9 cellular contexts compared by ENCODE assay signal in the genomic region with DNA sequence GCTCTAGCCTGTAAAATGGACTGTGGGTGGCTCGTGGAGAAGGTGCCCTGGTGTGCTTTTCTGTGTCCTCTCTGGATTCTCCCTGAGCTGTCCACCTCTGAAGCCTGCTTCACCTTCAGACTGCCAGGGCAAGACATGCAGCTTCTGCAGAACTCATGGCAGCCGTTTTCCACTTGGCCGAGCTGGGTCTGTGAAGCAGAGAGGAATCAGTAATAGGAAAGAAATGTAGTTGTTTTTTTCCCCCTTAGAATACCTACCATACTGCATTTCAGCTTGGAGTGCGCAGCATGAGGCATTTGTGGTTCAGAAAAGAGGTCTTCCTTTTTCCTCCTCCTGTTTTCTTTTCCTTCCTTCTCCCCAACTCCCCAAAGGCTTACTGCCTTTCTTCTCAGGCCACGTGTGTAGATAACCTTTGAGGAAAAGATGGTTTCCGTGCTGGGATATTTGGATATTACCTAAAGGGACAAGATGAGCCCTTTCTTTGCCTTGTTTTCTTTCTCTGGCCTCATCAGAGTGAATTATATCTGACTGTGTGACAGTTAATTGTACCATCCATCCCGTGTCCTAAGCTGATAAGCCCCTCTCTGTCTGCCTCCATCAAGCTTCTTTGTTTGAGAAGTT. TPM values are rescaled to one million over a fixed set of nuclear protein-coding genes. Genes with fewer than 3 reads are reported as not detected.
DNase-seq lines count a peak whose midpoint lies in the region; ATAC-seq and TF ChIP-seq lines count a peak whose summit lies in the region.
"Had no signal": no experiment of that assay in that cellular context is flagged by ENCODE, and none has a peak within 500 bp of the region (broad histone marks: within the 10 kb centered on the region; RNA-seq: fewer than 3 reads in every experiment).

No MANE protein-coding gene starts in this region.

- DNase-seq in activated naive CD8-positive, alpha-beta T cell treated with anti-CD3 and anti-CD28 coated beads, Interleukin-2, amount 50 U/mL, for 24 hours = no peak
- DNase-seq in mesendoderm (no peak), mucosa of gallbladder (ENCODE audit: low spot score) (no peak), DMS79 (lab: John Stamatoyannopoulos, UW) (no peak)
- DNase-seq in stimulated activated CD4-positive, alpha-beta T cell treated with anti-CD3 and anti-CD28 coated beads, Interleukin-15, amount 100 ng/mL, for 24 hours = no peak
- DNase-seq: stimulated activated CD4-positive, alpha-beta T cell treated with anti-CD3 and anti-CD28 coated beads, Interleukin-2, amount 100 ng/mL, for 24 hours had no signal

- peaks cover 25% of the 10 kb centered on the region for H3K4me1 ChIP-seq in mesendoderm (ENCODE audit: control insufficient read depth, low read depth, low read length)

- H3K4me3 Mint-ChIP-seq in activated naive CD8-positive, alpha-beta T cell treated with anti-CD3 and anti-CD28 coated beads, Interleukin-2, amount 50 U/mL, for 24 hours = peak overlapping the region; percentile 59

- H3K27ac ChIP-seq in 22Rv1 (peak overlapping the region; percentile 90), mesendoderm (ENCODE audit: low read depth, low read length) (no peak overlapping the region)

- H3K4me2 ChIP-seq in mesendoderm (ENCODE audit: low read length) = no peak overlapping the region

- H2BK15ac ChIP-seq in mesendoderm (replicated peaks; ENCODE audit: low read depth) = no peak overlapping the region

- no peak overlapping the region for H2BK120ac ChIP-seq in mesendoderm (ENCODE audit: low read depth, low read length)

- H3K79me1 ChIP-seq in mesendoderm (ENCODE audit: low read length) = peaks cover 14% of the 10 kb centered on the region

- H4K5ac ChIP-seq in mesendoderm (ENCODE audit: low read length) = no peak overlapping the region

- no peak overlapping the region for H2AK5ac ChIP-seq in mesendoderm (ENCODE audit: low read length)

- TF ChIP-seq CTCF in 22Rv1 (IDR thresholded peaks at IDR 0.05) = no peak

- peak overlapping the region; percentile 37 for H3K9ac ChIP-seq in mesendoderm (ENCODE audit: low read length)

- no peaks in the 10 kb centered on the region for H3K27me3 ChIP-seq in mesendoderm (ENCODE audit: insufficient read depth, low read length, poor library complexity)

- H3K23ac ChIP-seq in mesendoderm (ENCODE audit: low read length) = no peak overlapping the region

- peak overlapping the region; percentile 44 for H3K18ac ChIP-seq in mesendoderm (ENCODE audit: low read length)

- H3K4me3 ChIP-seq in mesendoderm (ENCODE audit: low read length) = no peak overlapping the region

- H3K36me3 Mint-ChIP-seq in activated naive CD8-positive, alpha-beta T cell treated with anti-CD3 and anti-CD28 coated beads, Interleukin-2, amount 50 U/mL, for 24 hours (ENCODE audit: low read depth) = no peaks in the 10 kb centered on the region

- H3K27ac Mint-ChIP-seq in activated naive CD8-positive, alpha-beta T cell treated with anti-CD3 and anti-CD28 coated beads, Interleukin-2, amount 50 U/mL, for 24 hours = peak overlapping the region; percentile 91

- no peaks in the 10 kb centered on the region for H3K9me3 Mint-ChIP-seq in activated naive CD8-positive, alpha-beta T cell treated with anti-CD3 and anti-CD28 coated beads, Interleukin-2, amount 50 U/mL, for 24 hours

- peaks cover 47% of the 10 kb centered on the region for H3K79me2 ChIP-seq in mesendoderm (ENCODE audit: control insufficient read depth, insufficient read depth, low read length)

- H3K36me3 ChIP-seq in mesendoderm (ENCODE audit: control insufficient read depth, insufficient read depth, low read length) = no peaks in the 10 kb centered on the region

- no CpG with 5 or more reads among the region's 7 CpGs for WGBS in mesendoderm (ENCODE audit: extremely low coverage, insufficient coverage, low lambda C conversion rate)

- H3K27me3 Mint-ChIP-seq in activated naive CD8-positive, alpha-beta T cell treated with anti-CD3 and anti-CD28 coated beads, Interleukin-2, amount 50 U/mL, for 24 hours = no peaks in the 10 kb centered on the region

- no peak overlapping the region for H4K8ac ChIP-seq in mesendoderm (ENCODE audit: low read depth, low read length)

- H2BK5ac ChIP-seq in mesendoderm (ENCODE audit: low read length) = no peak overlapping the region

- H3K56ac ChIP-seq in mesendoderm (ENCODE audit: low read length) = peak overlapping the region; percentile 17

- ATAC-seq in HG03103 (IDR thresholded peaks at IDR 0.05; ENCODE audit: low read depth, unreplicated experiment) = peak; percentile 20
- ATAC-seq in activated naive CD8-positive, alpha-beta T cell treated with anti-CD3 and anti-CD28 coated beads, Interleukin-2, amount 50 U/mL, for 24 hours = no peak
- no peak for ATAC-seq in HG03521 (IDR thresholded peaks at IDR 0.05; ENCODE audit: unreplicated experiment)

- H3K4me1 Mint-ChIP-seq in activated naive CD8-positive, alpha-beta T cell treated with anti-CD3 and anti-CD28 coated beads, Interleukin-2, amount 50 U/mL, for 24 hours = peaks cover 84% of the 10 kb centered on the region

- peak overlapping the region; percentile 22 for H3K4ac ChIP-seq in mesendoderm (ENCODE audit: low read depth, low read length)

RNA-seq across cellular contexts. Expression of a gene that starts 39.4 kb away (rescaled TPM):
- polyA plus RNA-seq in mesendoderm (2013, experiment 1 of 2) = 12.6 TPM
- 12.0 TPM for polyA plus RNA-seq in mesendoderm (2013, experiment 2 of 2)
- total RNA-seq in mucosa of gallbladder = 74.3 TPM
